In genomic region chr19:18683955-18684641, GRCh38 we compare ENCODE assay signal across 8 cellular contexts. TPM values are rescaled to one million over a fixed set of nuclear protein-coding genes. Genes with fewer than 3 reads are reported as not detected.
A peak's percentile ranks its signal among the peaks of the same experiment; 100 is the strongest.
DNase-seq lines count a peak whose midpoint lies in the region; ATAC-seq and TF ChIP-seq lines count a peak whose summit lies in the region.

No MANE protein-coding gene starts in this region.

- peak overlapping the region; percentile 81 for H3K4me2 ChIP-seq in HCT116 (ENCODE audit: low read length)

- POLR2A ChIA-PET in HCT116 (lab: Charles Lee): no interaction called here
- POLR2A ChIA-PET in activated CD8-positive, alpha-beta T cell treated with anti-CD3 and anti-CD28 coated beads for 36 hours (lab: Charles Lee): interaction anchor here (0.5 to 0.9 kb wide), 2 partner anchors 49 to 163 kb away, joined by 3 read pairs; no protein-coding TSS in a partner anchor

- H3K36me3 Mint-ChIP-seq in activated CD8-positive, alpha-beta T cell treated with anti-CD3 and anti-CD28 coated beads for 36 hours (ENCODE audit: low read depth): no peaks in the 10 kb centered on the region
- no peaks in the 10 kb centered on the region for H3K36me3 Mint-ChIP-seq in immature natural killer cell

- intact Hi-C loops in HCT116 (cut with micrococcal nuclease): no loop called here
- intact Hi-C loops in activated CD8-positive, alpha-beta T cell treated with anti-CD3 and anti-CD28 coated beads for 36 hours (cut with micrococcal nuclease): loop anchor here (10.0 kb wide), 1 partner anchor 151 kb away; the partner anchor contains the start of gene UPF1

- no peaks in the 10 kb centered on the region for H3K9me3 Mint-ChIP-seq in activated CD8-positive, alpha-beta T cell treated with anti-CD3 and anti-CD28 coated beads for 36 hours
- no peaks in the 10 kb centered on the region for H3K9me3 Mint-ChIP-seq in immature natural killer cell

- H3K36me3 ChIP-seq in HCT116 (ENCODE audit: control insufficient read depth in 1 of 2, insufficient read depth in 2 of 2, low read length in 2 of 2): no peaks in the 10 kb centered on the region
- no peaks in the 10 kb centered on the region for H3K36me3 ChIP-seq in thoracic aorta

- TF ChIP-seq RAD21 in HCT116 (IDR thresholded peaks at IDR 0.05; ENCODE audit: low read depth): no peak

- no peak overlapping the region for H2AFZ ChIP-seq in HCT116 (ENCODE audit: low read depth, low read length, poor library complexity, severe bottlenecking)

- RAD21 ChIA-PET in HCT116 (lab: Charles Lee; ENCODE audit: low non-redundant PET in 1 of 2, low total read pairs in 2 of 2, uncharacterized antibody in 2 of 2, unreplicated experiment in 2 of 2): no interaction called here

- H4K20me1 ChIP-seq in HCT116 (ENCODE audit: insufficient read depth): no peaks in the 10 kb centered on the region

- CTCF ChIA-PET in HCT116 (lab: Charles Lee): interaction anchor here (1.3 kb wide), 1 partner anchor 94 kb away, joined by 3 read pairs; no protein-coding TSS in a partner anchor
- CTCF ChIA-PET in activated CD8-positive, alpha-beta T cell treated with anti-CD3 and anti-CD28 coated beads for 36 hours (lab: Charles Lee): no interaction called here

- no peak for TF ChIP-seq POLR2A in HCT116 (IDR thresholded peaks at IDR 0.05; ENCODE audit: borderline replicate concordance, extremely low read depth, insufficient read depth, insufficient read length)

- no peak for TF ChIP-seq CTCF in HCT116 (IDR thresholded peaks at IDR 0.05 in 2 of 3, conservative IDR thresholded peaks at IDR 0.05 in 1 of 3; ENCODE audit: borderline replicate concordance in 1 of 3, insufficient read depth in 1 of 3, low read depth in 2 of 3, low read length in 2 of 3)
- no peak for TF ChIP-seq CTCF in activated CD8-positive, alpha-beta T cell treated with anti-CD3 and anti-CD28 coated beads for 36 hours (IDR thresholded peaks at IDR 0.05)
- no peak for TF ChIP-seq CTCF in thoracic aorta (IDR thresholded peaks at IDR 0.05)

- H3K27me3 Mint-ChIP-seq in activated CD8-positive, alpha-beta T cell treated with anti-CD3 and anti-CD28 coated beads for 36 hours: no peaks in the 10 kb centered on the region
- peaks cover 6 to 8% (median 8%) of the 10 kb centered on the region in 3 donors for H3K27me3 Mint-ChIP-seq in immature natural killer cell (ENCODE audit: low read depth in 3 of 3)

- H3K4me3 ChIP-seq in HCT116 (replicated peaks in 1 of 2; ENCODE audit: low read depth in 1 of 2, low read length in 2 of 2) (peak overlapping the region; percentile 60), thoracic aorta (peak overlapping the region; percentile 80)

- peaks cover 16% of the 10 kb centered on the region for H3K79me2 ChIP-seq in HCT116 (ENCODE audit: insufficient read depth, low read length)

- ATAC-seq in HCT116 (peak; percentile 34), thoracic aorta (ENCODE audit: insufficient number of reproducible peaks, low FRiP score, low read depth) (no peak), HG03521 (IDR thresholded peaks at IDR 0.05; ENCODE audit: unreplicated experiment) (no peak), HG02763 (IDR thresholded peaks at IDR 0.05; ENCODE audit: unreplicated experiment) (no peak)
- ATAC-seq in activated CD8-positive, alpha-beta T cell treated with anti-CD3 and anti-CD28 coated beads for 36 hours: no peak

- H3K9me3 ChIP-seq in HCT116 (ENCODE audit: control insufficient read depth in 1 of 2, insufficient read depth in 1 of 2, low read depth in 1 of 2, low read length in 2 of 2): no peaks in the 10 kb centered on the region
- no peaks in the 10 kb centered on the region for H3K9me3 ChIP-seq in thoracic aorta

- peaks cover 11 to 31% of the 10 kb centered on the region in 2 experiments for H3K4me1 ChIP-seq in HCT116 (ENCODE audit: control insufficient read depth in 1 of 2, insufficient read depth in 2 of 2, low read length in 2 of 2)
- peaks cover 7 to 15% of the 10 kb centered on the region in 2 donors for H3K4me1 ChIP-seq in thoracic aorta (ENCODE audit: control insufficient read depth in 1 of 2, low read depth in 2 of 2)

- peaks cover 22% of the 10 kb centered on the region for H3K4me1 Mint-ChIP-seq in activated CD8-positive, alpha-beta T cell treated with anti-CD3 and anti-CD28 coated beads for 36 hours (ENCODE audit: low read depth)
- peaks cover 13 to 19% of the 10 kb centered on the region in 2 donors for H3K4me1 Mint-ChIP-seq in immature natural killer cell

- no peaks in the 10 kb centered on the region for H3K27me3 ChIP-seq in HCT116 (ENCODE audit: insufficient read depth, low read length)
- no peaks in the 10 kb centered on the region for H3K27me3 ChIP-seq in thoracic aorta (replicated peaks; ENCODE audit: insufficient read depth)

- DNase-seq in COLO668 (lab: John Stamatoyannopoulos, UW; ENCODE audit: unreplicated experiment): peak; percentile 61
- no peak for DNase-seq in HCT116 (ENCODE audit: low read depth, low spot score)
- DNase-seq in activated CD8-positive, alpha-beta T cell treated with anti-CD3 and anti-CD28 coated beads for 36 hours: no peak
- no peak for DNase-seq in immature natural killer cell
- DNase-seq in thoracic aorta (ENCODE audit: low spot score): no peak
- DNase-seq in NCI-H446 treated with DMSO at 0.1 percent for 48 hours (lab: John Stamatoyannopoulos, UW): no peak

- H3K4me3 Mint-ChIP-seq in activated CD8-positive, alpha-beta T cell treated with anti-CD3 and anti-CD28 coated beads for 36 hours: peak overlapping the region; percentile 85
- H3K4me3 Mint-ChIP-seq in immature natural killer cell: peak overlapping the region; percentile 53 to 74 (median 71)

- BruUV-seq in HCT116 (replicated peaks; lab: Mats Ljungman, UMichigan): no TSS peak

- H3K9me2 ChIP-seq in HCT116 (ENCODE audit: insufficient read depth): no peaks in the 10 kb centered on the region

- H3K9ac ChIP-seq in HCT116 (ENCODE audit: low read length): peak overlapping the region; percentile 57

- peak overlapping the region; percentile 15 for H3K27ac Mint-ChIP-seq in activated CD8-positive, alpha-beta T cell treated with anti-CD3 and anti-CD28 coated beads for 36 hours
- H3K27ac Mint-ChIP-seq in immature natural killer cell: peak overlapping the region in 2 of 6 donors; percentile 26 to 30

- H3K27ac ChIP-seq in HCT116 (ENCODE audit: low read depth, low read length) (no peak overlapping the region; the same call in 1 of the 2 replicates), thoracic aorta (no peak overlapping the region)

TF ChIP-seq in HCT116, 20 proteins besides CTCF, POLR2A, EP300 and RAD21 (continues in another document):
- no peak for TF ChIP-seq POLR2AphosphoS5 (IDR thresholded peaks at IDR 0.05; ENCODE audit: low read depth, low read length)
- TF ChIP-seq JUND (IDR thresholded peaks at IDR 0.05): no peak
- no peak for TF ChIP-seq EZH2phosphoT487 (IDR thresholded peaks at IDR 0.05; ENCODE audit: borderline replicate concordance)
- TF ChIP-seq YY1 (IDR thresholded peaks at IDR 0.05; ENCODE audit: extremely low read depth, insufficient replicate concordance, low read depth, low read length): no peak
- no peak for TF ChIP-seq ATF3 (IDR thresholded peaks at IDR 0.05)
- no peak for TF ChIP-seq FOSL1 (IDR thresholded peaks at IDR 0.05; ENCODE audit: low read depth)
- no peak for TF ChIP-seq SP1 (IDR thresholded peaks at IDR 0.05; ENCODE audit: low read depth)
- no peak for TF ChIP-seq REST (IDR thresholded peaks at IDR 0.05; ENCODE audit: low read depth)
- no peak for TF ChIP-seq EZH2 (IDR thresholded peaks at IDR 0.05)
- TF ChIP-seq EGR1 (IDR thresholded peaks at IDR 0.05; ENCODE audit: low read depth): no peak
- no peak for TF ChIP-seq CEBPB (IDR thresholded peaks at IDR 0.05; ENCODE audit: low read depth)
- no peak; the same call in 1 of the 2 replicates for TF ChIP-seq MAX (IDR thresholded peaks at IDR 0.05)

RNA-seq across cellular contexts. Expression of gene CRTC1, which starts 0.6 kb away (rescaled TPM):
- total RNA-seq in HCT116 (2021; ENCODE audit: unreplicated experiment) (14.9 TPM), thoracic aorta (10 to 100 TPM in 1 of 2 donors, 1 to 10 TPM in 1; 8.7 to 11.2 TPM)
- 13.0 and 13.1 TPM in 2 replicates for polyA plus RNA-seq in HCT116 (2012)
- 1 to 10 TPM; 4.4 to 4.5 TPM for total RNA-seq in activated CD8-positive, alpha-beta T cell treated with anti-CD3 and anti-CD28 coated beads for 36 hours
- polyA plus RNA-seq in immature natural killer cell: 1 to 10 TPM in 1 of 3 donors, under 1 TPM in 2; 0.50 to 1.1 (median 0.85) TPM

RNA-seq across cellular contexts. Expression of gene KLHL26, which starts 47.3 kb away (rescaled TPM):
- total RNA-seq in HCT116 (2021; ENCODE audit: unreplicated experiment) (17.1 TPM), thoracic aorta (10 to 100 TPM; 11.2 to 24.5 TPM)
- 7.1 and 14.4 TPM in 2 replicates for polyA plus RNA-seq in HCT116 (2012)
- total RNA-seq in activated CD8-positive, alpha-beta T cell treated with anti-CD3 and anti-CD28 coated beads for 36 hours: 10 to 100 TPM; 10.3 to 10.8 TPM
- polyA plus RNA-seq in immature natural killer cell: 1 to 10 TPM; 1.6 to 4.8 (median 4.5) TPM
